ENCODE assay signal across 8 cellular contexts in the genomic region with DNA sequence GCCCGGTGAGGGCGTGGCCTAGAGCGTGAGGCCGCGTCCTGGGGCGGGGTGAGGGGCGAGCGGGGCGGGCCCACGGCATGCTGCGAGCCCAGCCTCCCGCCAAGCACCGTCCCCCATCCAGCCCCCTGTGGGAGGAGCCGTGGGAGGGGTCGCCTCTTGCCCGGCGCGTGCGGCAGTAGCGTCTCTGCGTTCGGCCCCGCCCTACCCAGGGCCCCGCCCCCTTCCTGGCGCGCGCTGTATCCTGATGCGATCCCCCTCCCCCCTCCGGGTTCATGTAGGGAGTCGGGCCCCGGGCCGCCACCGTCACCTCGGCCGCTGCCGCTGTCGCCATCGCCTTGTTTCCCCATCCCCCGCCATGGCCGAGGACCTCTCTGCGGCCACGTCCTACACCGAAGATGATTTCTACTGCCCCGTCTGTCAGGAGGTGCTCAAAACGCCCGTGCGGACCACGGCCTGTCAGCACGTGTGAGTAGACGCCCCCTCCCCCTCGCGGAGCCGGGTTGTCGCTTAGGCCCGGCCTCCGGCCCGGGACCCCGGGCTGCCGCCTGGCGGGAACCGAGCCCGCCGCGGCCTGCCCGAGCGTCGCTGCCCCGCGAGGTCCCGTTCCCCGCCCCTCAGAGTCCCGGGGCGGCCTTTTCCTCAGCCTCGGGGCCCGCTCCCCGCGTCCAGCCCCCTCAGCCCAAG.
DNase-seq lines count a peak whose midpoint lies in the region; ATAC-seq and TF ChIP-seq lines count a peak whose summit lies in the region.

No MANE protein-coding gene starts in this region.

- no peak for TF ChIP-seq CTCF in AG09309 (IDR thresholded peaks at IDR 0.05; ENCODE audit: control insufficient read depth, insufficient read depth, low read depth, low read length, missing control alignments)

- ATAC-seq in GM19023 (IDR thresholded peaks at IDR 0.05; ENCODE audit: unreplicated experiment): peak; percentile 79
- ATAC-seq in HG03196 (IDR thresholded peaks at IDR 0.05; ENCODE audit: unreplicated experiment): peak; percentile 79

- peak; percentile 73 for DNase-seq in AG09309 (ENCODE audit: low read depth)
- DNase-seq in NCI-H226: peak; percentile 73
- DNase-seq in activated CD4-positive, CD25-positive, alpha-beta regulatory T cell (lab: John Stamatoyannopoulos, UW): peak; percentile 99 to 100 (median 100)
- DNase-seq in central memory CD4-positive, alpha-beta T cell: peak; percentile 98
- peak; percentile 99 for DNase-seq in islet precursor cell
- peak; percentile 100 for DNase-seq in stimulated activated CD4-positive, alpha-beta T cell treated with anti-CD3 and anti-CD28 coated beads, Interleukin-12 subunit alpha, Interleukin-12 subunit beta, amount 100 ng/mL, for 4 hours

- H3K4me3 ChIP-seq in AG09309 (ENCODE audit: control insufficient read depth, low read depth, low read length): peak overlapping the region; percentile 86

Comparison
In these comparisons a context has a peak if more than half of its experiments do, and no peak if none do; other contexts are left out.
1. Peak in every context shown above with its lines: DNase-seq, ATAC-seq and H3K4me3 ChIP-seq.